18 cellular contexts compared by ENCODE assay signal in the genomic region with DNA sequence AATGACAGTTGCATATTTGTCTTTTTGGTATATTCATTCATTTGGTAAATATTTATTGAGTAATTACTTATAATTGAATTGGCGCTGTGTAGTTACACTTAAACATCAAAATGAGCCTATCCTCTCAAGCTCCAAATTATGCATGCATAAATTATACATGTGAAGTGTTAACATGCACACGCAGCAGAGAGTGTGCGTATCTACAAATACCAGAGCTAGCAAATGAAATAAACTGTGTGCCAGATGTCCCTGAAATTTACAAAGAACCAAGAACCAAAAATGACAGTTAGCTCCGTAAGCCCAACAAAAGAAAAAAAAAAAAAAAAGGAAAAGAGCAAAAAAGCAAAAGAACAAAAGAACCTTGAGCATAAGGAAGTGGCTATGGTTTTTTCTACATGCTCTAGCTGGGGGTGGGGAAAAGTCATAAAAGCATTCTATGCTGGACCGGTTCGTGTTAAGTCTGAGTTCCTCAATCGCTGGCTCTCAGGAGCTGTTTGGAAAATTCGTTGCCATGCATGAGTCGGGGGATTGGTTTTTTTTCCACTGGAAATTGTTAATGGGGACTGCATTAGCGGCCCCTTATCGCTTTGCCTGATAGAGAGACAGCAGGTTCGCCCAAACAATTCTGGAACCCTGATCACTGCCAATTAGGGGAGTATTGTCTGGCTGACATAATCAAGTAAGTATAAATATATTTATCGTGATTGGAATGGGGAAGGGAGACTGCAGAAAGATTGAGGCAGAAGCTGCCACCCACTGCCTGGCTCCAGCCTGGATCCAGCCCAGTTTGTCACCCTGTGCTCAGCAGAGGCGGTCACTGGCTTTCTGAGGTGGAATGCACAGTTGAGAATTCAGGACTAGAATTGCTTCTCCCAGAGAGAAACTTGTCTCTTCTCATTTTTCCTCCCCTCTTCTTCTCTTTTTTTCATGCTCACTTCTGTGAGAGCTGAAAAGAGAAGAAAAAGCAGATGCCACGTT. TPM values are rescaled to one million over a fixed set of nuclear protein-coding genes. Genes with fewer than 3 reads are reported as not detected.
A peak's percentile ranks its signal among the peaks of the same experiment; 100 is the strongest.
DNase-seq lines count a peak whose midpoint lies in the region; ATAC-seq and TF ChIP-seq lines count a peak whose summit lies in the region.
"Had no signal": no experiment of that assay in that cellular context is flagged by ENCODE, and none has a peak within 500 bp of the region (broad histone marks: within the 10 kb centered on the region; RNA-seq: fewer than 3 reads in every experiment).

No MANE protein-coding gene starts in this region.

- no peaks in the 10 kb centered on the region for H3K9me3 Mint-ChIP-seq in CD4-positive, alpha-beta T cell
- H3K9me3 Mint-ChIP-seq in T-helper 2 cell treated with Interferon-gamma antibody and Interleukin-4, amounts not matched to agents 5 μg/mL and 100 μg/mL, for 36 hours: no peaks in the 10 kb centered on the region

- 0 out of 2 replicates have a peak overlapping the region, but pooled peaks have one; percentile 1 for H3K4me2 ChIP-seq in BLaER1
- H3K4me2 ChIP-seq: SK-N-SH had no signal

- no peaks in the 10 kb centered on the region for H3K27me3 ChIP-seq in BLaER1
- no peaks in the 10 kb centered on the region for H3K27me3 ChIP-seq in CD4-positive, alpha-beta T cell (ENCODE audit: control insufficient read depth, insufficient read depth, low read length)
- no peaks in the 10 kb centered on the region for H3K27me3 ChIP-seq in mononuclear cell (ENCODE audit: insufficient read depth, low read length)
- peaks cover 64% of the 10 kb centered on the region for H3K27me3 ChIP-seq in gastroesophageal sphincter

- H3K4me3 ChIP-seq in BLaER1 (no peak overlapping the region), mononuclear cell (ENCODE audit: low read length) (peak overlapping the region; percentile 37), gastroesophageal sphincter (no peak overlapping the region)
- H3K4me3 ChIP-seq: adrenal gland had no signal

- POLR2A ChIA-PET in CD4-positive, alpha-beta T cell (lab: Charles Lee): interaction anchor here (0.6 to 16.2 kb wide), 16 partner anchors 7 to 313 kb away, joined by 3 to 393 read pairs (median 4); partner anchors contain the start of gene TMA7B

- H3K27ac ChIP-seq in BLaER1 (no peak overlapping the region), gastroesophageal sphincter (no peak overlapping the region)
- peak overlapping the region; percentile 58 for H3K27ac ChIP-seq in CD4-positive, alpha-beta T cell (ENCODE audit: low read depth, low read length)
- H3K27ac ChIP-seq: adrenal gland, C4-2B had no signal

- WGBS in gastroesophageal sphincter (ENCODE audit: low coverage in 1 of 2), 2 donors: 43 to 72% methylated on average over 13 to 15 of the region's 15 CpGs

- H3K36me3 ChIP-seq in BLaER1 (no peaks in the 10 kb centered on the region), gastroesophageal sphincter (no peaks in the 10 kb centered on the region)
- H3K36me3 ChIP-seq: adrenal gland had no signal

- intact Hi-C loops in CD4-positive, alpha-beta T cell (cut with DNase I, micrococcal nuclease): loop anchor here (1.0 to 2.0 kb wide), 4 partner anchors 9 to 26 kb away; partner anchors contain the start of gene GRAP2 (in 1 of the 2)

- no peak overlapping the region for H3K27ac Mint-ChIP-seq in CD4-positive, alpha-beta T cell
- H3K27ac Mint-ChIP-seq in T-helper 2 cell treated with Interferon-gamma antibody and Interleukin-4, amounts not matched to agents 5 μg/mL and 100 μg/mL, for 36 hours: peak overlapping the region; percentile 87

- H3K9me3 ChIP-seq in BLaER1 (no peaks in the 10 kb centered on the region), mononuclear cell (ENCODE audit: low read depth, low read length) (no peaks in the 10 kb centered on the region), gastroesophageal sphincter (no peaks in the 10 kb centered on the region)
- H3K9me3 ChIP-seq in CD4-positive, alpha-beta T cell (ENCODE audit: control insufficient read depth, low read length): no peaks in the 10 kb centered on the region
- H3K9me3 ChIP-seq: adrenal gland, SK-N-SH had no signal

- H3K4me1 Mint-ChIP-seq in CD4-positive, alpha-beta T cell (ENCODE audit: low read depth): peaks cover 50% of the 10 kb centered on the region
- peaks cover 42% of the 10 kb centered on the region for H3K4me1 Mint-ChIP-seq in T-helper 2 cell treated with Interferon-gamma antibody and Interleukin-4, amounts not matched to agents 5 μg/mL and 100 μg/mL, for 36 hours (ENCODE audit: low read depth)

- no peak overlapping the region for H3K9ac ChIP-seq in BLaER1
- H3K9ac ChIP-seq: SK-N-SH had no signal

- peaks cover 42% of the 10 kb centered on the region for H3K36me3 Mint-ChIP-seq in CD4-positive, alpha-beta T cell (ENCODE audit: low read depth)
- peaks cover 47% of the 10 kb centered on the region for H3K36me3 Mint-ChIP-seq in T-helper 2 cell treated with Interferon-gamma antibody and Interleukin-4, amounts not matched to agents 5 μg/mL and 100 μg/mL, for 36 hours (ENCODE audit: low read depth)

- H3K4me1 ChIP-seq in BLaER1: peaks cover 22% of the 10 kb centered on the region
- H3K4me1 ChIP-seq in mononuclear cell (ENCODE audit: insufficient read depth, low read length): peaks cover 86% of the 10 kb centered on the region
- H3K4me1 ChIP-seq in gastroesophageal sphincter: no peaks in the 10 kb centered on the region
- H3K4me1 ChIP-seq: adrenal gland had no signal

- DNase-seq in CD4-positive, alpha-beta T cell: no peak
- DNase-seq in T-helper 2 cell treated with Interferon-gamma antibody and Interleukin-4, amounts not matched to agents 5 μg/mL and 100 μg/mL, for 36 hours (ENCODE audit: low spot score): no peak
- DNase-seq in nucleus accumbens (lab: John Stamatoyannopoulos, UW): no peak
- DNase-seq: adrenal gland, H7, KG1, mesenchymal stem cell, NCI-H2227 treated with DMSO at 0.1 percent for 48 hours, SK-N-SH had no signal

- no peak for TF ChIP-seq CTCF in CD4-positive, alpha-beta T cell (IDR thresholded peaks at IDR 0.05)
- no peak for TF ChIP-seq CTCF in gastroesophageal sphincter (IDR thresholded peaks at IDR 0.05)

- no peak overlapping the region for H3K4me3 Mint-ChIP-seq in CD4-positive, alpha-beta T cell
- no peak overlapping the region for H3K4me3 Mint-ChIP-seq in T-helper 2 cell treated with Interferon-gamma antibody and Interleukin-4, amounts not matched to agents 5 μg/mL and 100 μg/mL, for 36 hours

- no peak for TF ChIP-seq EP300 in gastroesophageal sphincter (IDR thresholded peaks at IDR 0.05)

- H3K27me3 Mint-ChIP-seq in CD4-positive, alpha-beta T cell: no peaks in the 10 kb centered on the region
- H3K27me3 Mint-ChIP-seq in T-helper 2 cell treated with Interferon-gamma antibody and Interleukin-4, amounts not matched to agents 5 μg/mL and 100 μg/mL, for 36 hours (ENCODE audit: low read depth): no peaks in the 10 kb centered on the region

- CTCF ChIA-PET in CD4-positive, alpha-beta T cell (lab: Charles Lee): interaction anchor here (0.8 to 2.3 kb wide), 5 partner anchors 10 to 17 kb away, joined by 3 to 10 read pairs (median 4); no protein-coding TSS in a partner anchor

- no peak for TF ChIP-seq POLR2A in gastroesophageal sphincter (IDR thresholded peaks at IDR 0.05)

- peak; percentile 69 for ATAC-seq in CD4-positive, alpha-beta T cell (ENCODE audit: poor library complexity)
- ATAC-seq in gastroesophageal sphincter (no peak), HG02571 (IDR thresholded peaks at IDR 0.05; ENCODE audit: unreplicated experiment) (no peak)

- no peaks in the 10 kb centered on the region for H4K20me1 ChIP-seq in BLaER1

RNA-seq across cellular contexts. Expression of gene GRAP2, which starts 25.6 kb away (rescaled TPM):
- total RNA-seq in CD4-positive, alpha-beta T cell: 10 to 100 TPM; 65.3 to 75.6 TPM
- total RNA-seq in mononuclear cell: 94.1 TPM
- total RNA-seq in gastroesophageal sphincter: 1 to 10 TPM in 3 of 4 donors, under 1 TPM in 1; 0.67 to 3.1 (median 1.7) TPM
- total RNA-seq: chondrocyte, OCI-LY7, osteoblast had no signal

RNA-seq across cellular contexts. Expression of gene ENTHD1, which starts 32.9 kb away (rescaled TPM):
- under 1 TPM in 1 of 2 experiments, not detected in 1; 0.47 TPM for total RNA-seq in CD4-positive, alpha-beta T cell
- 0.10 TPM for total RNA-seq in mononuclear cell
- total RNA-seq in gastroesophageal sphincter: under 1 TPM in 1 of 4 donors, not detected in 3; 0.47 TPM
- total RNA-seq: chondrocyte, H7, OCI-LY7, osteoblast, skeletal muscle tissue had no signal

RNA-seq across cellular contexts. Expression of gene TMA7B, which starts 33.7 kb away (rescaled TPM):
- 1 to 10 TPM; 5.7 to 6.5 TPM for total RNA-seq in CD4-positive, alpha-beta T cell
- total RNA-seq in mononuclear cell: 7.9 TPM
- total RNA-seq in gastroesophageal sphincter: not detected
- total RNA-seq: adrenal gland, chondrocyte, H7, OCI-LY7, osteoblast had no signal

Comparison
In these comparisons a context has a peak if more than half of its experiments do, and no peak if none do; other contexts are left out.
1. RNA of gene GRAP2, which starts 25.6 kb away (total RNA-seq): 94.1 TPM in mononuclear cell (single experiment) and 65.3 to 75.6 TPM in CD4-positive, alpha-beta T cell; 0.67 to 3.1 TPM in gastroesophageal sphincter; every median in the first group is over 10 times any median in the second.